In genomic region chr12:19458733-19459132, GRCh38 we compare ENCODE assay signal across 13 cellular contexts.
"Had no signal": no experiment of that assay in that cellular context is flagged by ENCODE, and none has a peak within 500 bp of the region (broad histone marks: within the 10 kb centered on the region; RNA-seq: fewer than 3 reads in every experiment).

No MANE protein-coding gene starts in this region.

- H3K27ac Mint-ChIP-seq: activated T-helper 17 cell treated with anti-CD3 and anti-CD28 coated beads, Interleukin-2, amount 50 U/mL, for 72 hours had no signal

- H3K27me3 Mint-ChIP-seq: activated T-helper 17 cell treated with anti-CD3 and anti-CD28 coated beads, Interleukin-2, amount 50 U/mL, for 72 hours; central memory CD8-positive, alpha-beta T cell; progenitor cell of endocrine pancreas had no signal

- H3K4me1 ChIP-seq: colonic mucosa, foreskin keratinocyte had no signal

- H3K9me3 ChIP-seq: ascending aorta, colonic mucosa, upper lobe of right lung had no signal

- H3K4me3 ChIP-seq: ascending aorta, colonic mucosa, upper lobe of right lung had no signal

- H3K9me3 Mint-ChIP-seq: activated naive CD4-positive, alpha-beta T cell treated with anti-CD3 and anti-CD28 coated beads for 36 hours; activated T-helper 17 cell treated with anti-CD3 and anti-CD28 coated beads, Interleukin-2, amount 50 U/mL, for 72 hours; central memory CD8-positive, alpha-beta T cell had no signal

- H3K36me3 ChIP-seq: ascending aorta, colonic mucosa had no signal

- H3K27me3 ChIP-seq: ascending aorta, colonic mucosa, foreskin keratinocyte, upper lobe of right lung had no signal

- DNase-seq: activated CD4-positive, CD25-positive, alpha-beta regulatory T cell treated with anti-CD3 and anti-CD28 coated beads, Interleukin-2, amount 50 U/mL, for 72 hours; activated naive CD4-positive, alpha-beta T cell treated with anti-CD3 and anti-CD28 coated beads for 36 hours; colonic mucosa; foreskin keratinocyte; kidney; midbrain; stimulated activated naive CD4-positive, alpha-beta T cell; upper lobe of right lung had no signal

- H3K4me3 Mint-ChIP-seq: activated naive CD4-positive, alpha-beta T cell treated with anti-CD3 and anti-CD28 coated beads for 36 hours; activated T-helper 17 cell treated with anti-CD3 and anti-CD28 coated beads, Interleukin-2, amount 50 U/mL, for 72 hours; central memory CD8-positive, alpha-beta T cell had no signal

- H3K27ac ChIP-seq: ascending aorta, colonic mucosa, foreskin keratinocyte, upper lobe of right lung had no signal

- ATAC-seq: activated T-helper 17 cell treated with anti-CD3 and anti-CD28 coated beads, Interleukin-2, amount 50 U/mL, for 72 hours; foreskin keratinocyte; left lobe of liver; upper lobe of right lung had no signal

- FAIRE-seq: kidney had no signal
